ENCODE assay signal across 1 cellular context in the genomic region with DNA sequence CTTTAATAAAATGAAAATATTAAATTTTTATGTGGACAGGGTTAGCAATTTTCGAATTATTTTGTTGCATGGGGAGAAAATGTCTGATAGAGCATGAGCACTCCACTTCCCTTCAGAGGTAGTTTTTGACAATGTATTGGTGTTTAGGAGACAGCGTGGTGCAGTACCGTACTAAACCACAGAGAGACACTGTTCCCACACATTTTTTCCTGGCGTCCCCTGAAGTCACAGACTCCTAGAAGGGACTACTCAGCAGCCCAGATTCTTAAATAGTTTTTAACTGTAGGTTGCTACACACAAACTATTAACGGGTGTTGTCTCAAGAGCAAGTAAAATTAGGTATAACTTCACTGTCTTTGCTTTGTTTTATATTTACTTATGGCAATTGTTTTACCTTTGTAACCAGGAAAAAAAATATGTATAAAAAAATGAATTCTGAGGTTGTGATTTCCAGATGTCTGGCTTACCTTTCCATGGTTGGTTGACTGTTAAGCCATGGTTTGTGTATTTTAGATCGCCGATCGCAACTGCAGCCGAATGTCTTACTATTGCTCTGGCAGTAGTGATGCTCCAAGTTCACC.
TF ChIP-seq lines count a peak whose summit lies in the region.

No MANE protein-coding gene starts in this region.

TF ChIP-seq in GM23338, 12 proteins besides CTCF, POLR2A, EP300 and RAD21 (continued from another document):
- TF ChIP-seq ZNF462 (CRISPR knock-in tag; IDR thresholded peaks at IDR 0.05), result no peak
TF ChIP-seq in GM23338: peak in this region for 0.
